Comparison of ENCODE assay signal across 14 cellular contexts in genomic region chr1:30852026-30852425, GRCh38. TPM values are rescaled to one million over a fixed set of nuclear protein-coding genes. Genes with fewer than 3 reads are reported as not detected.
DNase-seq lines count a peak whose midpoint lies in the region; ATAC-seq and TF ChIP-seq lines count a peak whose summit lies in the region.
"Had no signal": no experiment of that assay in that cellular context is flagged by ENCODE, and none has a peak within 500 bp of the region (broad histone marks: within the 10 kb centered on the region; RNA-seq: fewer than 3 reads in every experiment).

No MANE protein-coding gene starts in this region.

- no peak overlapping the region; the same call in 1 of the 2 replicates for H3K4ac ChIP-seq in IMR-90 (ENCODE audit: low read depth, low read length)

- no peak overlapping the region for H2AK5ac ChIP-seq in IMR-90 (ENCODE audit: low read depth, low read length)

- H3K4me3 Mint-ChIP-seq in dendritic cell treated with granulocyte-macrophage colony-stimulating factor and Interleukin-4, amounts not matched to agents 40 ng/mL and 50 ng/mL, for 4 days: no peak overlapping the region
- H3K4me3 Mint-ChIP-seq: CD8-positive, alpha-beta memory T cell; naive thymus-derived CD4-positive, alpha-beta T cell had no signal

- peaks cover 76% of the 10 kb centered on the region for H3K27me3 Mint-ChIP-seq in dendritic cell treated with granulocyte-macrophage colony-stimulating factor and Interleukin-4, amounts not matched to agents 40 ng/mL and 50 ng/mL, for 4 days

- no peak overlapping the region for H3K18ac ChIP-seq in IMR-90 (ENCODE audit: low read depth, low read length)

- BruUV-seq in IMR-90 (replicated peaks; lab: Mats Ljungman, UMichigan): no TSS peak

- H3K4me3 ChIP-seq in IMR-90 (ENCODE audit: insufficient read depth, low read depth, low read length): no peak overlapping the region
- no peak overlapping the region for H3K4me3 ChIP-seq in spleen
- H3K4me3 ChIP-seq: dorsolateral prefrontal cortex, SJSA1 had no signal

- H4K8ac ChIP-seq in IMR-90 (ENCODE audit: low read depth in 2 of 2, low read length in 2 of 2): no peak overlapping the region

- H3K23ac ChIP-seq in IMR-90 (ENCODE audit: low read depth, low read length): no peak overlapping the region

- no peak overlapping the region for H2AK9ac ChIP-seq in IMR-90 (replicated peaks; ENCODE audit: low read depth, low read length, poor library complexity)

- H3K9me3 Mint-ChIP-seq in dendritic cell treated with granulocyte-macrophage colony-stimulating factor and Interleukin-4, amounts not matched to agents 40 ng/mL and 50 ng/mL, for 4 days: no peaks in the 10 kb centered on the region
- H3K9me3 Mint-ChIP-seq: CD8-positive, alpha-beta memory T cell; naive thymus-derived CD4-positive, alpha-beta T cell had no signal

- H3K14ac ChIP-seq in IMR-90 (replicated peaks; ENCODE audit: low read depth, low read length): no peak overlapping the region

- H3K27ac Mint-ChIP-seq in dendritic cell treated with granulocyte-macrophage colony-stimulating factor and Interleukin-4, amounts not matched to agents 40 ng/mL and 50 ng/mL, for 4 days: peak overlapping the region; percentile 37
- H3K27ac Mint-ChIP-seq: naive thymus-derived CD4-positive, alpha-beta T cell had no signal

- H2BK120ac ChIP-seq in IMR-90 (ENCODE audit: low read depth, low read length): no peak overlapping the region

- H4K5ac ChIP-seq in IMR-90 (ENCODE audit: low read depth, low read length): no peak overlapping the region

- no peak overlapping the region for H3K27ac ChIP-seq in IMR-90 (ENCODE audit: insufficient read depth, low read length)
- peak overlapping the region; percentile 2 for H3K27ac ChIP-seq in layer of hippocampus (ENCODE audit: low read depth, low read length)
- peak overlapping the region in 1 of 8 donors; percentile 9 for H3K27ac ChIP-seq in spleen
- H3K27ac ChIP-seq: SJSA1 had no signal

- TF ChIP-seq POLR2A in IMR-90 (IDR thresholded peaks at IDR 0.05; ENCODE audit: low read depth, low read length): no peak
- no peak for TF ChIP-seq POLR2A in spleen (IDR thresholded peaks at IDR 0.05)

- H3K9ac ChIP-seq in IMR-90 (ENCODE audit: low read depth, low read length): no peak overlapping the region

- ATAC-seq in IMR-90 (ENCODE audit: low read depth) (peak; percentile 28; the same call in 1 of the 2 replicates), GM21723 (IDR thresholded peaks at IDR 0.05; ENCODE audit: unreplicated experiment) (no peak)
- ATAC-seq: naive thymus-derived CD4-positive, alpha-beta T cell had no signal

- no peak for TF ChIP-seq RAD21 in IMR-90 (IDR thresholded peaks at IDR 0.05; ENCODE audit: low read length)

- dilution Hi-C loops in IMR-90 (cut with HindIII; ENCODE audit: low sequenced_read_pairs, unreplicated experiment): no loop called here

- H4K91ac ChIP-seq in IMR-90 (ENCODE audit: insufficient read depth, low read depth, low read length): no peak overlapping the region

- intact Hi-C loops in IMR-90 (cut with micrococcal nuclease) (no loop called here), spleen (cut with DNase I; ENCODE audit: low total_unique reads) (no loop called here)
- intact Hi-C loops in dendritic cell treated with granulocyte-macrophage colony-stimulating factor and Interleukin-4, amounts not matched to agents 40 ng/mL and 50 ng/mL, for 4 days (cut with micrococcal nuclease): no loop called here

- no peaks in the 10 kb centered on the region for H3K79me1 ChIP-seq in IMR-90 (ENCODE audit: low read depth in 1 of 2, low read length in 2 of 2)

- POLR2A ChIA-PET in IMR-90 (lab: Charles Lee; ENCODE audit: unreplicated experiment): no interaction called here

- no peaks in the 10 kb centered on the region for H3K9me3 ChIP-seq in IMR-90 (ENCODE audit: control insufficient read depth, insufficient read depth, low read length)
- no peaks in the 10 kb centered on the region for H3K9me3 ChIP-seq in spleen
- H3K9me3 ChIP-seq: SJSA1 had no signal

- in situ Hi-C loops in IMR-90 (cut with MboI; ENCODE audit: low sequenced_read_pairs): no loop called here

- no peak overlapping the region for H3K4me2 ChIP-seq in IMR-90 (ENCODE audit: low read depth, low read length)

- H3K27me3 ChIP-seq in IMR-90 (ENCODE audit: control insufficient read depth, insufficient read depth, low read length) (no peaks in the 10 kb centered on the region), layer of hippocampus (ENCODE audit: control insufficient read depth, insufficient read depth, low read length) (no peaks in the 10 kb centered on the region), spleen (replicated peaks in 1 of 7) (peaks cover 0 to 33% (median 0%) of the 10 kb centered on the region in 7 donors)
- H3K27me3 ChIP-seq: dorsolateral prefrontal cortex, SJSA1 had no signal

- H2BK5ac ChIP-seq in IMR-90 (ENCODE audit: low read depth, low read length, poor library complexity, severe bottlenecking): no peak overlapping the region

- H3K36me3 ChIP-seq in IMR-90 (ENCODE audit: control insufficient read depth, insufficient read depth, low read length) (no peaks in the 10 kb centered on the region), spleen (no peaks in the 10 kb centered on the region)
- H3K36me3 ChIP-seq: SJSA1 had no signal

- no peak overlapping the region; the same call in 2 of the 3 replicates for H2BK15ac ChIP-seq in IMR-90 (ENCODE audit: low read depth, low read length)

- H2BK20ac ChIP-seq in IMR-90 (ENCODE audit: low read depth, low read length): no peak overlapping the region

- DNase-seq in IMR-90 (peak; percentile 67), spleen (peak; percentile 83), activated gamma-delta T cell (lab: John Stamatoyannopoulos, UW) (no peak), NCI-H1092 (lab: John Stamatoyannopoulos, UW) (no peak)
- DNase-seq in activated CD4-positive, alpha-beta T cell treated with anti-CD3 and anti-CD28 coated beads for 48 hours: no peak
- DNase-seq: activated CD4-positive, CD25-positive, alpha-beta regulatory T cell treated with anti-CD3 and anti-CD28 coated beads, Interleukin-2, amount 50 U/mL, for 72 hours; CD8-positive, alpha-beta memory T cell; dorsolateral prefrontal cortex; naive thymus-derived CD4-positive, alpha-beta T cell; stimulated activated CD4-positive, alpha-beta T cell treated with anti-CD3 and anti-CD28 coated beads, Interleukin-2, amount 100 ng/mL, for 24 hours had no signal

- CTCF ChIA-PET in IMR-90 (lab: Yijun Ruan, JAX): interaction anchor here (0.6 kb wide), 1 partner anchor 67 kb away, joined by 6 read pairs; no protein-coding TSS in a partner anchor

- H2AFZ ChIP-seq in IMR-90 (replicated peaks; ENCODE audit: low read length, poor library complexity): peak overlapping the region; percentile 78

- 20% methylated on average over 1 of the region's 5 CpGs; no CpG with 5 or more reads in 1 of the 2 experiments for WGBS in IMR-90 (ENCODE audit: extremely low coverage in 2 of 2, insufficient read length in 1 of 2), 2 experiments
- WGBS in spleen, 5 donors: 56 to 78% (median 61%) methylated on average over 4 to 5 of the region's 5 CpGs

- peaks cover 28% of the 10 kb centered on the region for H3K4me1 Mint-ChIP-seq in dendritic cell treated with granulocyte-macrophage colony-stimulating factor and Interleukin-4, amounts not matched to agents 40 ng/mL and 50 ng/mL, for 4 days (ENCODE audit: low read depth)

- H4K20me1 ChIP-seq in IMR-90 (ENCODE audit: insufficient read depth, low read length): no peaks in the 10 kb centered on the region

- H3K36me3 Mint-ChIP-seq in dendritic cell treated with granulocyte-macrophage colony-stimulating factor and Interleukin-4, amounts not matched to agents 40 ng/mL and 50 ng/mL, for 4 days (ENCODE audit: low read depth): no peaks in the 10 kb centered on the region
- H3K36me3 Mint-ChIP-seq: CD8-positive, alpha-beta memory T cell; naive thymus-derived CD4-positive, alpha-beta T cell had no signal

- H3K9me1 ChIP-seq in IMR-90 (ENCODE audit: insufficient read depth, low read length): peaks cover 2% of the 10 kb centered on the region; the same call in 1 of the 2 replicates

- TF ChIP-seq CTCF in IMR-90 (conservative IDR thresholded peaks at IDR 0.05; ENCODE audit: low read depth, low read length) (no peak), spleen (IDR thresholded peaks at IDR 0.05 in 8 of 11, conservative IDR thresholded peaks at IDR 0.05 in 3 of 11) (no peak)

- no peak overlapping the region for H3K56ac ChIP-seq in IMR-90 (ENCODE audit: extremely low read depth, insufficient read depth, low read length)

- peaks cover 4% of the 10 kb centered on the region; the same call in 1 of the 2 replicates for H3K4me1 ChIP-seq in IMR-90 (ENCODE audit: control insufficient read depth, insufficient read depth, low read length)
- peaks cover 0 to 33% (median 14%) of the 10 kb centered on the region in 6 donors for H3K4me1 ChIP-seq in spleen

TF ChIP-seq in IMR-90, 13 proteins besides CTCF, POLR2A, EP300 and RAD21:
- TF ChIP-seq ELK1 (IDR thresholded peaks at IDR 0.05; ENCODE audit: borderline replicate concordance, low read depth, low read length): no peak
- TF ChIP-seq CEBPB (IDR thresholded peaks at IDR 0.05; ENCODE audit: low read depth, low read length): no peak
TF ChIP-seq in IMR-90: peak in this region for 0.

RNA-seq across cellular contexts. Expression of gene SDC3, which starts 56.5 kb away (rescaled TPM):
- total RNA-seq in IMR-90 (2012; rRNA removed) (13.1 and 14.2 TPM in 2 replicates), spleen (100 to 1,000 TPM; 134 to 347 (median 175) TPM)
- polyA plus RNA-seq in IMR-90 (2012; rRNA removed) (71.5 and 75.7 TPM in 2 replicates), spleen (10 to 100 TPM in 2 of 3 donors, 1 to 10 TPM in 1; 8.0 to 43.5 (median 14.5) TPM)
- 47.3 and 81.5 TPM in 2 replicates for polyA plus RNA-seq in IMR-90 (2012; cell fraction: cytosol; rRNA removed)
- polyA plus RNA-seq in IMR-90 (2012; cell fraction: nucleus; rRNA removed; ENCODE audit: low replicate concordance): 36.2 and 50.9 TPM in 2 replicates
- polyA plus RNA-seq: CD8-positive, alpha-beta memory T cell had no signal

Comparison
In these comparisons a context has a peak if more than half of its experiments do, and no peak if none do; other contexts are left out.
1. DNase-seq: peak in IMR-90 (single experiment) and spleen (single experiment); none in activated CD4-positive, alpha-beta T cell treated with anti-CD3 and anti-CD28 coated beads for 48 hours (single experiment), activated gamma-delta T cell (single experiment) and NCI-H1092 (single experiment).